In genomic region chr14:58793096-58793740, GRCh38 we compare ENCODE assay signal across 22 cellular contexts.
"Had no signal": no experiment of that assay in that cellular context is flagged by ENCODE, and none has a peak within 500 bp of the region (broad histone marks: within the 10 kb centered on the region; RNA-seq: fewer than 3 reads in every experiment).

No MANE protein-coding gene starts in this region.

- H3K4me1 ChIP-seq: ascending aorta, gastroesophageal sphincter, sigmoid colon had no signal

- H3K27ac Mint-ChIP-seq: activated CD8-positive, alpha-beta T cell treated with anti-CD3 and anti-CD28 coated beads for 36 hours; activated naive CD4-positive, alpha-beta T cell treated with anti-CD3 and anti-CD28 coated beads, Interleukin-2, amount 10 ng/mL, durations not matched to agents 7 days and 5 days; activated naive CD8-positive, alpha-beta T cell treated with anti-CD3 and anti-CD28 coated beads, Interleukin-2, amount 50 U/mL, for 24 hours; activated T-cell treated with anti-CD3 and anti-CD28 coated beads, Interleukin-2, amount 50 U/mL, for 24 hours; activated T-helper 2 cell treated with anti-CD3 and anti-CD28 coated beads, Interferon-gamma antibody, Interleukin-2, Interleukin-4, amounts not matched to agents 10 μg/mL and 5 μg/mL and 100 μg/mL, durations not matched to agents 14 hours and 24 hours and 36 hours; dendritic cell treated with granulocyte-macrophage colony-stimulating factor and Interleukin-4, amounts not matched to agents 40 ng/mL and 50 ng/mL, for 4 days; immature natural killer cell; memory B cell; naive thymus-derived CD8-positive, alpha-beta T cell; T-helper 2 cell treated with Interferon-gamma antibody and Interleukin-4, amounts not matched to agents 5 μg/mL and 100 μg/mL, for 36 hours; WTC11 had no signal

- H3K27me3 ChIP-seq: ascending aorta, gastroesophageal sphincter, heart left ventricle, ovary, sigmoid colon, thyroid gland had no signal

- H3K9me3 ChIP-seq: ascending aorta, gastroesophageal sphincter, heart left ventricle, ovary, sigmoid colon, thyroid gland had no signal

- H3K36me3 Mint-ChIP-seq: activated naive CD4-positive, alpha-beta T cell treated with anti-CD3 and anti-CD28 coated beads, Interleukin-2, amount 10 ng/mL, durations not matched to agents 7 days and 5 days; immature natural killer cell; memory B cell; naive thymus-derived CD8-positive, alpha-beta T cell; WTC11 had no signal

- H3K4me3 ChIP-seq: ascending aorta, gastroesophageal sphincter, heart left ventricle, ovary, sigmoid colon, thyroid gland had no signal

- H3K4me1 Mint-ChIP-seq: activated naive CD4-positive, alpha-beta T cell treated with anti-CD3 and anti-CD28 coated beads, Interleukin-2, amount 10 ng/mL, durations not matched to agents 7 days and 5 days; activated naive CD8-positive, alpha-beta T cell treated with anti-CD3 and anti-CD28 coated beads, Interleukin-2, amount 50 U/mL, for 24 hours; immature natural killer cell; naive thymus-derived CD8-positive, alpha-beta T cell had no signal

- H3K27me3 Mint-ChIP-seq: activated naive CD4-positive, alpha-beta T cell treated with anti-CD3 and anti-CD28 coated beads, Interleukin-2, amount 10 ng/mL, durations not matched to agents 7 days and 5 days; dendritic cell treated with granulocyte-macrophage colony-stimulating factor and Interleukin-4, amounts not matched to agents 40 ng/mL and 50 ng/mL, for 4 days had no signal

- H3K4me3 Mint-ChIP-seq: activated CD8-positive, alpha-beta T cell treated with anti-CD3 and anti-CD28 coated beads for 36 hours; activated naive CD4-positive, alpha-beta T cell treated with anti-CD3 and anti-CD28 coated beads, Interleukin-2, amount 10 ng/mL, durations not matched to agents 7 days and 5 days; activated naive CD8-positive, alpha-beta T cell treated with anti-CD3 and anti-CD28 coated beads, Interleukin-2, amount 50 U/mL, for 24 hours; activated T-cell treated with anti-CD3 and anti-CD28 coated beads, Interleukin-2, amount 50 U/mL, for 24 hours; dendritic cell treated with granulocyte-macrophage colony-stimulating factor and Interleukin-4, amounts not matched to agents 40 ng/mL and 50 ng/mL, for 4 days; immature natural killer cell; memory B cell; naive thymus-derived CD8-positive, alpha-beta T cell; T-helper 2 cell treated with Interferon-gamma antibody and Interleukin-4, amounts not matched to agents 5 μg/mL and 100 μg/mL, for 36 hours; WTC11 had no signal

- H3K36me3 ChIP-seq: ascending aorta, gastroesophageal sphincter, heart left ventricle, ovary, sigmoid colon, thyroid gland had no signal

- H3K27ac ChIP-seq: ascending aorta, gastroesophageal sphincter, ovary, sigmoid colon, thyroid gland had no signal

- H3K9me3 Mint-ChIP-seq: activated CD8-positive, alpha-beta T cell treated with anti-CD3 and anti-CD28 coated beads for 36 hours; activated naive CD4-positive, alpha-beta T cell treated with anti-CD3 and anti-CD28 coated beads, Interleukin-2, amount 10 ng/mL, durations not matched to agents 7 days and 5 days; activated naive CD8-positive, alpha-beta T cell treated with anti-CD3 and anti-CD28 coated beads, Interleukin-2, amount 50 U/mL, for 24 hours; activated T-cell treated with anti-CD3 and anti-CD28 coated beads, Interleukin-2, amount 50 U/mL, for 24 hours; activated T-helper 2 cell treated with anti-CD3 and anti-CD28 coated beads, Interferon-gamma antibody, Interleukin-2, Interleukin-4, amounts not matched to agents 10 μg/mL and 5 μg/mL and 100 μg/mL, durations not matched to agents 14 hours and 24 hours and 36 hours; dendritic cell treated with granulocyte-macrophage colony-stimulating factor and Interleukin-4, amounts not matched to agents 40 ng/mL and 50 ng/mL, for 4 days; memory B cell; T-helper 2 cell treated with Interferon-gamma antibody and Interleukin-4, amounts not matched to agents 5 μg/mL and 100 μg/mL, for 36 hours; WTC11 had no signal

- ATAC-seq: activated CD8-positive, alpha-beta T cell treated with anti-CD3 and anti-CD28 coated beads for 36 hours; activated naive CD8-positive, alpha-beta T cell treated with anti-CD3 and anti-CD28 coated beads, Interleukin-2, amount 50 U/mL, for 24 hours; esophagus mucosa; gastroesophageal sphincter; heart left ventricle; naive thymus-derived CD8-positive, alpha-beta T cell; WTC11 had no signal

- DNase-seq: activated CD4-positive, alpha-beta T cell treated with anti-CD3 and anti-CD28 coated beads for 4 hours; activated CD8-positive, alpha-beta T cell treated with anti-CD3 and anti-CD28 coated beads for 36 hours; activated naive CD4-positive, alpha-beta T cell treated with anti-CD3 and anti-CD28 coated beads, Interleukin-2, amount 10 ng/mL, durations not matched to agents 7 days and 5 days; activated naive CD8-positive, alpha-beta T cell treated with anti-CD3 and anti-CD28 coated beads, Interleukin-2, amount 50 U/mL, for 24 hours; activated T-cell treated with anti-CD3 and anti-CD28 coated beads, Interleukin-2, amount 50 U/mL, for 24 hours; effector CD8-positive, alpha-beta T cell; heart left ventricle; immature natural killer cell; naive thymus-derived CD8-positive, alpha-beta T cell; ovary; sigmoid colon; stimulated activated CD8-positive, alpha-beta memory T cell treated with anti-CD3 and anti-CD28 coated beads, Interleukin-4, amount 100 ng/mL, for 48 hours; stimulated activated naive CD4-positive, alpha-beta T cell; thyroid gland had no signal
